Comparison of ENCODE assay signal across 17 cellular contexts in the genomic region with DNA sequence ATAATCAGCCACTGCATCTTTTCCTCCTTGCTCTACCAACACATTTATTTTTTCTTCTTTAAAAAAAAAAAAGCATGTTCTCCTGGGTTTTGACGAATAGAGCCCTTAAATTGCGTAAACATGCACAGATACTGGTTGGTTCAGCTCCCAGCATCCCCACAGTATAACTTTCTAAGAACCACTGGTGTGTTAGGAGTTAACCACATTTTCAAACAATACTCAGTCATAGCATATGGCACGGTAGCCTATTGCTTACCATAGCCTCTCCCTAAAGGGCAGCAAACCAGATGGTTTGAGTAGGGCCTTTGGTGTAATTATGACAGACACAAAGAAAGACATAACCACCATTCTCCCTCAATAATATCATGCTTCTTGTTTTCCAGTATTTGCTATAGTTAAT.
DNase-seq lines count a peak whose midpoint lies in the region; ATAC-seq, FAIRE-seq and TF ChIP-seq lines count a peak whose summit lies in the region.
"Had no signal": no experiment of that assay in that cellular context is flagged by ENCODE, and none has a peak within 500 bp of the region (broad histone marks: within the 10 kb centered on the region; RNA-seq: fewer than 3 reads in every experiment).

No MANE protein-coding gene starts in this region.

- 21% methylated on average over 3 of the region's 3 CpGs for WGBS in K562 (ENCODE audit: insufficient coverage, low coverage, missing lambda C conversion rate)
- WGBS in right cardiac atrium = 45% methylated on average over 3 of the region's 3 CpGs

- no peak for FAIRE-seq in K562 (lab: Jason Lieb, UNC)

- H3K9me3 ChIP-seq in K562 (replicated peaks; ENCODE audit: control insufficient read depth, insufficient read depth, low read depth, low read length) (no peaks in the 10 kb centered on the region), right cardiac atrium (ENCODE audit: control insufficient read depth, low read length) (no peaks in the 10 kb centered on the region)

- in situ Hi-C loops in K562 (cut with MboI) = no loop called here

- no peak overlapping the region for H3K9ac ChIP-seq in K562 (ENCODE audit: insufficient read depth in 1 of 2, low read depth in 2 of 2, low read length in 2 of 2)

- no peak overlapping the region for H3K4me3 ChIP-seq in AG10803 (ENCODE audit: low read length)
- no peak overlapping the region for H3K4me3 ChIP-seq in NB4 (ENCODE audit: low read depth, low read length)
- H3K4me3 ChIP-seq in K562 = no peak overlapping the region
- no peak overlapping the region for H3K4me3 ChIP-seq in right cardiac atrium (ENCODE audit: low read length)

- H3K27me3 ChIP-seq in K562 (ENCODE audit: control insufficient read depth in 2 of 2, insufficient read depth in 2 of 2, low read length in 2 of 2) (no peaks in the 10 kb centered on the region), right cardiac atrium (ENCODE audit: control insufficient read depth, insufficient read depth) (no peaks in the 10 kb centered on the region)

- TF ChIP-seq EP300 in K562 (IDR thresholded peaks at IDR 0.05; ENCODE audit: low read length) = no peak

- intact Hi-C loops in K562 (cut with micrococcal nuclease) (no loop called here), right cardiac atrium (cut with DNase I) (no loop called here)

- CTCF ChIA-PET in K562 (lab: Yijun Ruan, JAX; ENCODE audit: low intra/inter-chr PET ratio) = no interaction called here

- H3K4me3 Mint-ChIP-seq in stimulated activated memory B cell treated with anti-CD40 and anti-IgM and Interleukin-4, amounts not matched to agents 10 μg/mL and 1 μg/mL and 100 μg/mL, for 72 hours = no peak overlapping the region
- H3K4me3 Mint-ChIP-seq: activated naive CD8-positive, alpha-beta T cell treated with anti-CD3 and anti-CD28 coated beads, Interleukin-2, amount 10 ng/mL, durations not matched to agents 7 days and 5 days; dendritic cell treated with granulocyte-macrophage colony-stimulating factor and Interleukin-4, amounts not matched to agents 40 ng/mL and 50 ng/mL, for 4 days; memory B cell; stimulated activated naive CD8-positive, alpha-beta T cell treated with anti-CD3 and anti-CD28 coated beads, Interleukin-15, amount 100 ng/mL, for 72 hours had no signal

- BruUV-seq in K562 (replicated peaks; lab: Mats Ljungman, UMichigan) = no TSS peak

- DNase-seq in AG10803 (ENCODE audit: low read depth) (peak; percentile 52), NB4 (ENCODE audit: low read depth) (peak; percentile 21), K562 (ENCODE audit: extremely low read depth in 1 of 4, low spot score in 3 of 4) (peak in 1 of 4 experiments; percentile 39), right cardiac atrium (no peak), superior temporal gyrus (ENCODE audit: extremely low spot score) (no peak), germinal center (ENCODE audit: low spot score) (no peak)
- DNase-seq: activated CD4-positive, alpha-beta T cell treated with anti-CD3 and anti-CD28 coated beads for 4 hours; activated naive CD8-positive, alpha-beta T cell treated with anti-CD3 and anti-CD28 coated beads, Interleukin-2, amount 10 ng/mL, durations not matched to agents 7 days and 5 days; COR-L47; NCI-H1105; RPMI8226; stimulated activated naive CD8-positive, alpha-beta T cell treated with anti-CD3 and anti-CD28 coated beads, Interleukin-15, amount 100 ng/mL, for 72 hours; T-helper 9 cell had no signal

- H3K9me3 Mint-ChIP-seq in stimulated activated memory B cell treated with anti-CD40 and anti-IgM and Interleukin-4, amounts not matched to agents 10 μg/mL and 1 μg/mL and 100 μg/mL, for 72 hours = no peaks in the 10 kb centered on the region
- H3K9me3 Mint-ChIP-seq: activated naive CD8-positive, alpha-beta T cell treated with anti-CD3 and anti-CD28 coated beads, Interleukin-2, amount 10 ng/mL, durations not matched to agents 7 days and 5 days; dendritic cell treated with granulocyte-macrophage colony-stimulating factor and Interleukin-4, amounts not matched to agents 40 ng/mL and 50 ng/mL, for 4 days; memory B cell; stimulated activated naive CD8-positive, alpha-beta T cell treated with anti-CD3 and anti-CD28 coated beads, Interleukin-15, amount 100 ng/mL, for 72 hours had no signal

- H3K4me1 Mint-ChIP-seq in stimulated activated memory B cell treated with anti-CD40 and anti-IgM and Interleukin-4, amounts not matched to agents 10 μg/mL and 1 μg/mL and 100 μg/mL, for 72 hours = peaks cover 16% of the 10 kb centered on the region
- H3K4me1 Mint-ChIP-seq: activated naive CD8-positive, alpha-beta T cell treated with anti-CD3 and anti-CD28 coated beads, Interleukin-2, amount 10 ng/mL, durations not matched to agents 7 days and 5 days had no signal

- H4K20me1 ChIP-seq in K562 (replicated peaks; ENCODE audit: control insufficient read depth, insufficient read depth, low read length) = peaks cover 4% of the 10 kb centered on the region; the same call in 1 of the 2 replicates

- POLR2A ChIA-PET in K562 (lab: Yijun Ruan, JAX) = interaction anchor here (0.6 to 1.6 kb wide), 6 partner anchors 9 to 27 kb away, joined by 3 to 6 read pairs (median 3); no protein-coding TSS in a partner anchor

- TF ChIP-seq CTCF in AG10803 (conservative IDR thresholded peaks at IDR 0.05; ENCODE audit: low read length) = no peak
- TF ChIP-seq CTCF in NB4 (IDR thresholded peaks at IDR 0.05; ENCODE audit: low read depth, low read length) = no peak
- no peak for TF ChIP-seq CTCF in K562 (IDR thresholded peaks at IDR 0.05 in 2 of 3, conservative IDR thresholded peaks at IDR 0.05 in 1 of 3; ENCODE audit: insufficient read depth in 2 of 3, low read depth in 1 of 3, low read length in 3 of 3)

- peaks cover 39% of the 10 kb centered on the region for H3K79me2 ChIP-seq in K562 (ENCODE audit: control insufficient read depth, insufficient read depth, low read length)

- peaks cover 9% of the 10 kb centered on the region for H3K9me1 ChIP-seq in K562 (ENCODE audit: control insufficient read depth, insufficient read depth, low read length)

- H3K4me1 ChIP-seq in K562 (replicated peaks in 1 of 2; ENCODE audit: control insufficient read depth in 2 of 2, insufficient read depth in 2 of 2, low read length in 2 of 2) (peaks cover 29 to 59% of the 10 kb centered on the region in 2 experiments), right cardiac atrium (ENCODE audit: control insufficient read depth, insufficient read depth, low read length) (peaks cover 20% of the 10 kb centered on the region)

- TF ChIP-seq RAD21 in K562 (CRISPR knock-in tag; conservative IDR thresholded peaks at IDR 0.05 in 1 of 2, IDR thresholded peaks at IDR 0.05 in 1 of 2) = no peak

- H2AFZ ChIP-seq in K562 (ENCODE audit: low read depth, low read length) = no peak overlapping the region

- TF ChIP-seq POLR2A in NB4 (IDR thresholded peaks at IDR 0.05; ENCODE audit: extremely low read depth, insufficient read length) (no peak), K562 (conservative IDR thresholded peaks at IDR 0.05) (no peak)

- H3K36me3 Mint-ChIP-seq in stimulated activated memory B cell treated with anti-CD40 and anti-IgM and Interleukin-4, amounts not matched to agents 10 μg/mL and 1 μg/mL and 100 μg/mL, for 72 hours = peaks cover 64% of the 10 kb centered on the region

- H3K27me3 Mint-ChIP-seq in stimulated activated memory B cell treated with anti-CD40 and anti-IgM and Interleukin-4, amounts not matched to agents 10 μg/mL and 1 μg/mL and 100 μg/mL, for 72 hours = no peaks in the 10 kb centered on the region
- H3K27me3 Mint-ChIP-seq: activated naive CD8-positive, alpha-beta T cell treated with anti-CD3 and anti-CD28 coated beads, Interleukin-2, amount 10 ng/mL, durations not matched to agents 7 days and 5 days; dendritic cell treated with granulocyte-macrophage colony-stimulating factor and Interleukin-4, amounts not matched to agents 40 ng/mL and 50 ng/mL, for 4 days; memory B cell; stimulated activated naive CD8-positive, alpha-beta T cell treated with anti-CD3 and anti-CD28 coated beads, Interleukin-15, amount 100 ng/mL, for 72 hours had no signal

- ATAC-seq in K562 (peak; percentile 43), right cardiac atrium (no peak), GM21737 (IDR thresholded peaks at IDR 0.05; ENCODE audit: unreplicated experiment) (no peak)
- ATAC-seq in stimulated activated memory B cell treated with anti-CD40 and anti-IgM and Interleukin-4, amounts not matched to agents 10 μg/mL and 1 μg/mL and 100 μg/mL, for 72 hours = no peak
- ATAC-seq: stimulated activated naive CD8-positive, alpha-beta T cell treated with anti-CD3 and anti-CD28 coated beads, Interleukin-15, amount 100 ng/mL, for 72 hours had no signal

- H3K27ac Mint-ChIP-seq in stimulated activated memory B cell treated with anti-CD40 and anti-IgM and Interleukin-4, amounts not matched to agents 10 μg/mL and 1 μg/mL and 100 μg/mL, for 72 hours = no peak overlapping the region
- H3K27ac Mint-ChIP-seq: activated naive CD8-positive, alpha-beta T cell treated with anti-CD3 and anti-CD28 coated beads, Interleukin-2, amount 10 ng/mL, durations not matched to agents 7 days and 5 days; memory B cell had no signal

- H3K27ac ChIP-seq in K562 (ENCODE audit: extremely low read depth, low read depth, low read length) = peak overlapping the region; percentile 37
- peak overlapping the region; percentile 91 for H3K27ac ChIP-seq in right cardiac atrium (ENCODE audit: low read length)

- peaks cover 52% of the 10 kb centered on the region for H3K36me3 ChIP-seq in K562 (ENCODE audit: control insufficient read depth, insufficient read depth, low read length)

- no peak overlapping the region; the same call in 1 of the 2 replicates for H3K4me2 ChIP-seq in K562 (ENCODE audit: insufficient read depth, low read length)

TF ChIP-seq in K562, 482 proteins besides CTCF, POLR2A, EP300 and RAD21 (continues in another document):
- TF ChIP-seq, protein P1, sequence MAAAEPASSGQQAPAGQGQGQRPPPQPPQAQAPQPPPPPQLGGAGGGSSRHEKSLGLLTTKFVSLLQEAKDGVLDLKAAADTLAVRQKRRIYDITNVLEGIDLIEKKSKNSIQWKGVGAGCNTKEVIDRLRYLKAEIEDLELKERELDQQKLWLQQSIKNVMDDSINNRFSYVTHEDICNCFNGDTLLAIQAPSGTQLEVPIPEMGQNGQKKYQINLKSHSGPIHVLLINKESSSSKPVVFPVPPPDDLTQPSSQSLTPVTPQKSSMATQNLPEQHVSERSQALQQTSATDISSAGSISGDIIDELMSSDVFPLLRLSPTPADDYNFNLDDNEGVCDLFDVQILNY (CRISPR knock-in tag; IDR thresholded peaks at IDR 0.05) = no peak
- TF ChIP-seq DPF2 (IDR thresholded peaks at IDR 0.05) (0 out of 2 replicates have a peak, but pooled peaks have one; percentile 47), ARHGAP35 (IDR thresholded peaks at IDR 0.05; ENCODE audit: partially characterized antibody) (no peak)

Comparison
In these comparisons a context has a peak if more than half of its experiments do, and no peak if none do; other contexts are left out.
1. DNase-seq: peak in AG10803 (single experiment) and NB4 (single experiment); none in right cardiac atrium (0 of 3), superior temporal gyrus (single experiment) and germinal center (single experiment).